Comparison of ENCODE assay signal across 16 cellular contexts in genomic region chr15:90159213-90159612, GRCh38. TPM values are rescaled to one million over a fixed set of nuclear protein-coding genes. Genes with fewer than 3 reads are reported as not detected.
DNase-seq lines count a peak whose midpoint lies in the region; ATAC-seq and TF ChIP-seq lines count a peak whose summit lies in the region.
"Had no signal": no experiment of that assay in that cellular context is flagged by ENCODE, and none has a peak within 500 bp of the region (broad histone marks: within the 10 kb centered on the region; RNA-seq: fewer than 3 reads in every experiment).

No MANE protein-coding gene starts in this region.

- no peak overlapping the region for H3K4me3 Mint-ChIP-seq in neural progenitor cell
- H3K4me3 Mint-ChIP-seq in activated CD8-positive, alpha-beta T cell treated with anti-CD3 and anti-CD28 coated beads for 36 hours = no peak overlapping the region
- H3K4me3 Mint-ChIP-seq in activated CD8-positive, alpha-beta memory T cell treated with anti-CD3 and anti-CD28 coated beads, Interleukin-2, amount 10 ng/mL, durations not matched to agents 7 days and 5 days = no peak overlapping the region
- H3K4me3 Mint-ChIP-seq: activated CD4-positive, alpha-beta T cell treated with anti-CD3 and anti-CD28 coated beads, Interleukin-2, amount 10 ng/mL, durations not matched to agents 7 days and 5 days; activated naive CD8-positive, alpha-beta T cell; GM23338 had no signal

- H3K4me2 ChIP-seq in neural progenitor cell = no peak overlapping the region
- H3K4me2 ChIP-seq: GM23338 had no signal

- H3K27ac Mint-ChIP-seq in neural progenitor cell = peak overlapping the region; percentile 50
- no peak overlapping the region for H3K27ac Mint-ChIP-seq in activated CD8-positive, alpha-beta T cell treated with anti-CD3 and anti-CD28 coated beads for 36 hours
- no peak overlapping the region for H3K27ac Mint-ChIP-seq in activated CD8-positive, alpha-beta memory T cell treated with anti-CD3 and anti-CD28 coated beads, Interleukin-2, amount 10 ng/mL, durations not matched to agents 7 days and 5 days
- H3K27ac Mint-ChIP-seq: activated naive CD8-positive, alpha-beta T cell; GM23338 had no signal

- H3K27ac ChIP-seq in ectodermal cell (ENCODE audit: insufficient read depth, low read depth, low read length, poor library complexity, severe bottlenecking) = peak overlapping the region; percentile 26
- no peak overlapping the region for H3K27ac ChIP-seq in neural progenitor cell

- H3K36me3 ChIP-seq in ectodermal cell (ENCODE audit: control insufficient read depth, insufficient read depth, low read length) = no peaks in the 10 kb centered on the region
- H3K36me3 ChIP-seq in neural progenitor cell = no peaks in the 10 kb centered on the region

- POLR2A ChIA-PET in activated CD8-positive, alpha-beta T cell treated with anti-CD3 and anti-CD28 coated beads for 36 hours (lab: Charles Lee) = no interaction called here

- H3K27me3 ChIP-seq in ectodermal cell (ENCODE audit: control insufficient read depth, insufficient read depth, low read length, poor library complexity, severe bottlenecking) (no peaks in the 10 kb centered on the region), neural progenitor cell (no peaks in the 10 kb centered on the region)

- WGBS in ectodermal cell, 2 experiments = 27 to 31% methylated on average over 2 of the region's 2 CpGs

- no peaks in the 10 kb centered on the region for H4K20me1 ChIP-seq in neural progenitor cell (ENCODE audit: low read depth)

- DNase-seq in Ammon's horn (ENCODE audit: low spot score) = peak; percentile 12
- peak; percentile 13 for DNase-seq in NCI-H226
- peak; percentile 62 for DNase-seq in neural progenitor cell (ENCODE audit: low spot score)
- no peak for DNase-seq in kidney glomerular epithelial cell (lab: John Stamatoyannopoulos, UW)
- DNase-seq in activated CD8-positive, alpha-beta T cell treated with anti-CD3 and anti-CD28 coated beads for 36 hours = no peak
- no peak for DNase-seq in activated CD8-positive, alpha-beta memory T cell treated with anti-CD3 and anti-CD28 coated beads, Interleukin-2, amount 10 ng/mL, durations not matched to agents 7 days and 5 days
- DNase-seq: activated CD4-positive, alpha-beta T cell treated with anti-CD3 and anti-CD28 coated beads, Interleukin-2, amount 10 ng/mL, durations not matched to agents 7 days and 5 days; AML-193; effector CD4-positive, alpha-beta T cell; KBM-7; NCI-H2227 treated with DMSO at 0.1 percent for 48 hours; stimulated activated naive CD4-positive, alpha-beta T cell treated with Interleukin-2 at 50 U/mL for 16 hours had no signal

- no peaks in the 10 kb centered on the region for H3K9me3 Mint-ChIP-seq in neural progenitor cell
- no peaks in the 10 kb centered on the region for H3K9me3 Mint-ChIP-seq in activated CD8-positive, alpha-beta T cell treated with anti-CD3 and anti-CD28 coated beads for 36 hours
- H3K9me3 Mint-ChIP-seq in activated CD8-positive, alpha-beta memory T cell treated with anti-CD3 and anti-CD28 coated beads, Interleukin-2, amount 10 ng/mL, durations not matched to agents 7 days and 5 days (ENCODE audit: low read depth) = no peaks in the 10 kb centered on the region
- H3K9me3 Mint-ChIP-seq: activated CD4-positive, alpha-beta T cell treated with anti-CD3 and anti-CD28 coated beads, Interleukin-2, amount 10 ng/mL, durations not matched to agents 7 days and 5 days; GM23338 had no signal

- H3K27me3 Mint-ChIP-seq in neural progenitor cell (ENCODE audit: insufficient read depth, low read depth) = peaks cover 10% of the 10 kb centered on the region
- H3K27me3 Mint-ChIP-seq in activated CD8-positive, alpha-beta T cell treated with anti-CD3 and anti-CD28 coated beads for 36 hours = no peaks in the 10 kb centered on the region
- no peaks in the 10 kb centered on the region for H3K27me3 Mint-ChIP-seq in activated CD8-positive, alpha-beta memory T cell treated with anti-CD3 and anti-CD28 coated beads, Interleukin-2, amount 10 ng/mL, durations not matched to agents 7 days and 5 days
- H3K27me3 Mint-ChIP-seq: activated naive CD8-positive, alpha-beta T cell had no signal

- no peak overlapping the region for H3K9ac ChIP-seq in neural progenitor cell

- H3K79me2 ChIP-seq in neural progenitor cell (ENCODE audit: low read depth) = no peaks in the 10 kb centered on the region

- H3F3A ChIP-seq in neural progenitor cell (ENCODE audit: low read depth) = peaks cover 13% of the 10 kb centered on the region

- peaks cover 17% of the 10 kb centered on the region for H3K4me1 Mint-ChIP-seq in neural progenitor cell
- H3K4me1 Mint-ChIP-seq in activated CD8-positive, alpha-beta T cell treated with anti-CD3 and anti-CD28 coated beads for 36 hours (ENCODE audit: low read depth) = peaks cover 5% of the 10 kb centered on the region
- peaks cover 15% of the 10 kb centered on the region for H3K4me1 Mint-ChIP-seq in activated CD8-positive, alpha-beta memory T cell treated with anti-CD3 and anti-CD28 coated beads, Interleukin-2, amount 10 ng/mL, durations not matched to agents 7 days and 5 days

- H2AFZ ChIP-seq in neural progenitor cell (replicated peaks) = no peak overlapping the region

- intact Hi-C loops in activated CD8-positive, alpha-beta T cell treated with anti-CD3 and anti-CD28 coated beads for 36 hours (cut with micrococcal nuclease) = no loop called here

- no peak for ATAC-seq in activated CD8-positive, alpha-beta T cell treated with anti-CD3 and anti-CD28 coated beads for 36 hours
- no peak for ATAC-seq in HG02571 (IDR thresholded peaks at IDR 0.05; ENCODE audit: unreplicated experiment)
- no peak for ATAC-seq in activated CD8-positive, alpha-beta memory T cell treated with anti-CD3 and anti-CD28 coated beads, Interleukin-2, amount 10 ng/mL, durations not matched to agents 7 days and 5 days
- ATAC-seq: GM23338 had no signal

- CTCF ChIA-PET in activated CD8-positive, alpha-beta T cell treated with anti-CD3 and anti-CD28 coated beads for 36 hours (lab: Charles Lee) = interaction anchor here (0.7 to 1.6 kb wide), 2 partner anchors 22 to 123 kb away, joined by 3 read pairs; no protein-coding TSS in a partner anchor
- CTCF ChIA-PET in activated CD8-positive, alpha-beta memory T cell treated with anti-CD3 and anti-CD28 coated beads, Interleukin-2, amount 10 ng/mL, durations not matched to agents 7 days and 5 days (lab: Charles Lee) = interaction anchor here (0.6 to 1.0 kb wide), 2 partner anchors 16 to 142 kb away, joined by 4 read pairs; no protein-coding TSS in a partner anchor

- H3K4me3 ChIP-seq in ectodermal cell (ENCODE audit: insufficient read depth, low read depth, low read length) (no peak overlapping the region), neural progenitor cell (no peak overlapping the region)
- H3K4me3 ChIP-seq: GM23338 had no signal

- H3K9me3 ChIP-seq in ectodermal cell (ENCODE audit: control insufficient read depth, low read length) (no peaks in the 10 kb centered on the region), neural progenitor cell (ENCODE audit: low read depth) (no peaks in the 10 kb centered on the region)

- H3K36me3 Mint-ChIP-seq in neural progenitor cell = no peaks in the 10 kb centered on the region
- no peaks in the 10 kb centered on the region for H3K36me3 Mint-ChIP-seq in activated CD8-positive, alpha-beta T cell treated with anti-CD3 and anti-CD28 coated beads for 36 hours (ENCODE audit: low read depth)
- no peaks in the 10 kb centered on the region for H3K36me3 Mint-ChIP-seq in activated CD8-positive, alpha-beta memory T cell treated with anti-CD3 and anti-CD28 coated beads, Interleukin-2, amount 10 ng/mL, durations not matched to agents 7 days and 5 days
- H3K36me3 Mint-ChIP-seq: activated naive CD8-positive, alpha-beta T cell had no signal

- H3K4me1 ChIP-seq in ectodermal cell (ENCODE audit: control insufficient read depth, insufficient read depth, low read length) = no peaks in the 10 kb centered on the region
- peaks cover 8% of the 10 kb centered on the region for H3K4me1 ChIP-seq in neural progenitor cell

- no peak for TF ChIP-seq CTCF in neural progenitor cell (IDR thresholded peaks at IDR 0.05)
- TF ChIP-seq CTCF in activated CD8-positive, alpha-beta T cell treated with anti-CD3 and anti-CD28 coated beads for 36 hours (IDR thresholded peaks at IDR 0.05) = no peak

RNA-seq across cellular contexts. Expression of gene SEMA4B, which starts 41.9 kb away (rescaled TPM):
- polyA plus RNA-seq in ectodermal cell (2013, experiment 1 of 4) = 26.1 TPM
- 21.8 TPM for polyA plus RNA-seq in ectodermal cell (2013, experiment 2 of 4)
- polyA plus RNA-seq in ectodermal cell (2013, experiment 3 of 4) = 23.2 TPM
- 23.8 TPM for polyA plus RNA-seq in ectodermal cell (2013, experiment 4 of 4)
- total RNA-seq in neural progenitor cell (ENCODE audit: low replicate concordance) = 7.7 and 18.9 TPM in 2 replicates
- total RNA-seq in activated CD8-positive, alpha-beta T cell treated with anti-CD3 and anti-CD28 coated beads for 36 hours = 1 to 10 TPM; 5.3 to 6.2 TPM
- total RNA-seq in activated CD8-positive, alpha-beta memory T cell treated with anti-CD3 and anti-CD28 coated beads, Interleukin-2, amount 10 ng/mL, durations not matched to agents 7 days and 5 days = 10 to 100 TPM in 1 of 2 experiments, 1 to 10 TPM in 1; 6.0 to 13.8 TPM

RNA-seq across cellular contexts. Expression of gene IDH2, which starts 56.9 kb away (rescaled TPM):
- polyA plus RNA-seq in ectodermal cell (2013, experiment 1 of 4) = 132 TPM
- 120 TPM for polyA plus RNA-seq in ectodermal cell (2013, experiment 2 of 4)
- polyA plus RNA-seq in ectodermal cell (2013, experiment 3 of 4) = 93.3 TPM
- 89.4 TPM for polyA plus RNA-seq in ectodermal cell (2013, experiment 4 of 4)
- total RNA-seq in neural progenitor cell (ENCODE audit: low replicate concordance) = 93.1 and 134 TPM in 2 replicates
- 100 to 1,000 TPM; 171 to 180 TPM for total RNA-seq in activated CD8-positive, alpha-beta T cell treated with anti-CD3 and anti-CD28 coated beads for 36 hours
- 100 to 1,000 TPM; 196 to 293 TPM for total RNA-seq in activated CD8-positive, alpha-beta memory T cell treated with anti-CD3 and anti-CD28 coated beads, Interleukin-2, amount 10 ng/mL, durations not matched to agents 7 days and 5 days

Comparison
In these comparisons a context has a peak if more than half of its experiments do, and no peak if none do; other contexts are left out.
1. DNase-seq: peak in Ammon's horn (single experiment), NCI-H226 (single experiment) and neural progenitor cell (single experiment); none in kidney glomerular epithelial cell (single experiment), activated CD8-positive, alpha-beta T cell treated with anti-CD3 and anti-CD28 coated beads for 36 hours (single experiment) and activated CD8-positive, alpha-beta memory T cell treated with anti-CD3 and anti-CD28 coated beads, Interleukin-2, amount 10 ng/mL, durations not matched to agents 7 days and 5 days (single experiment).